Comparison of ENCODE assay signal across 8 cellular contexts in genomic region chr16:85673529-85674417, GRCh38. TPM values are rescaled to one million over a fixed set of nuclear protein-coding genes. Genes with fewer than 3 reads are reported as not detected.
DNase-seq lines count a peak whose midpoint lies in the region; ATAC-seq, FAIRE-seq and TF ChIP-seq lines count a peak whose summit lies in the region.

No MANE protein-coding gene starts in this region.

- H3K27ac ChIP-seq in CD8-positive, alpha-beta T cell (ENCODE audit: low read depth, low read length): no peak overlapping the region
- no peak overlapping the region for H3K27ac ChIP-seq in endodermal cell (ENCODE audit: low read depth, low read length)

- H3K9me3 ChIP-seq in CD8-positive, alpha-beta T cell (ENCODE audit: low read length): no peaks in the 10 kb centered on the region
- no peaks in the 10 kb centered on the region for H3K9me3 ChIP-seq in endodermal cell (ENCODE audit: control insufficient read depth, low read length)

- H3K4me3 Mint-ChIP-seq in CD8-positive, alpha-beta T cell: no peak overlapping the region
- H3K4me3 Mint-ChIP-seq in endodermal cell (no peak overlapping the region), nephron progenitor cell (no peak overlapping the region)

- no peaks in the 10 kb centered on the region for H3K4me1 Mint-ChIP-seq in CD8-positive, alpha-beta T cell (ENCODE audit: low read depth)
- H3K4me1 Mint-ChIP-seq in endodermal cell (no peaks in the 10 kb centered on the region), nephron progenitor cell (peaks cover 14% of the 10 kb centered on the region)

- CTCF ChIA-PET in CD8-positive, alpha-beta T cell (lab: Charles Lee): interaction anchor here (0.6 to 2.7 kb wide), 2 partner anchors 14 to 147 kb away, joined by 3 to 9 read pairs; no protein-coding TSS in a partner anchor

- H3K9me3 Mint-ChIP-seq in CD8-positive, alpha-beta T cell: no peaks in the 10 kb centered on the region
- H3K9me3 Mint-ChIP-seq in endodermal cell: no peaks in the 10 kb centered on the region
- no peaks in the 10 kb centered on the region for H3K9me3 Mint-ChIP-seq in nephron progenitor cell

- no peaks in the 10 kb centered on the region for H3K27me3 Mint-ChIP-seq in CD8-positive, alpha-beta T cell (ENCODE audit: low read depth)
- no peaks in the 10 kb centered on the region for H3K27me3 Mint-ChIP-seq in endodermal cell (ENCODE audit: insufficient read depth)
- no peaks in the 10 kb centered on the region for H3K27me3 Mint-ChIP-seq in nephron progenitor cell (ENCODE audit: low read depth, poor library complexity)

- intact Hi-C loops in CD8-positive, alpha-beta T cell (cut with DNase I, micrococcal nuclease): no loop called here

- peak overlapping the region; percentile 69 for H3K27ac Mint-ChIP-seq in CD8-positive, alpha-beta T cell
- H3K27ac Mint-ChIP-seq in endodermal cell: peak overlapping the region; percentile 20
- peak overlapping the region; percentile 16 for H3K27ac Mint-ChIP-seq in nephron progenitor cell

- no peak overlapping the region for H3K4me3 ChIP-seq in CD8-positive, alpha-beta T cell (ENCODE audit: low read depth, low read length)
- H3K4me3 ChIP-seq in endodermal cell (ENCODE audit: low read length): no peak overlapping the region

- no peaks in the 10 kb centered on the region for H3K27me3 ChIP-seq in CD8-positive, alpha-beta T cell (ENCODE audit: insufficient read depth, low read length)
- H3K27me3 ChIP-seq in endodermal cell (ENCODE audit: control insufficient read depth, insufficient read depth, low read length, poor library complexity, severe bottlenecking): no peaks in the 10 kb centered on the region

- H3K9ac ChIP-seq in endodermal cell (ENCODE audit: extremely low read depth, low read length, poor library complexity, severe bottlenecking): no peak overlapping the region

- no peak for DNase-seq in CD8-positive, alpha-beta T cell
- DNase-seq in NCI-H2196 (lab: John Stamatoyannopoulos, UW; ENCODE audit: unreplicated experiment) (peak; percentile 64), endodermal cell (no peak), nephron progenitor cell (no peak), HTR-8/SVneo (ENCODE audit: insufficient read length, low spot score) (no peak), HCEC 1CT (no peak)

- no peak for ATAC-seq in CD8-positive, alpha-beta T cell
- ATAC-seq in GM19452 (IDR thresholded peaks at IDR 0.05; ENCODE audit: unreplicated experiment): no peak
- no peak for ATAC-seq in GM21619 (IDR thresholded peaks at IDR 0.05; ENCODE audit: unreplicated experiment)

- FAIRE-seq in HTR-8/SVneo (lab: Jason Lieb, UNC): no peak

- no peak for TF ChIP-seq CTCF in CD8-positive, alpha-beta T cell (IDR thresholded peaks at IDR 0.05)
- TF ChIP-seq CTCF in endodermal cell (conservative IDR thresholded peaks at IDR 0.05) (no peak), nephron progenitor cell (IDR thresholded peaks at IDR 0.05) (no peak)

- H3K4me1 ChIP-seq in CD8-positive, alpha-beta T cell (ENCODE audit: insufficient read depth, low read length): no peaks in the 10 kb centered on the region
- H3K4me1 ChIP-seq in endodermal cell (ENCODE audit: control insufficient read depth, insufficient read depth, low read length): no peaks in the 10 kb centered on the region

- POLR2A ChIA-PET in CD8-positive, alpha-beta T cell (lab: Charles Lee): no interaction called here

- WGBS in endodermal cell (ENCODE audit: insufficient coverage in 1 of 2, insufficient read length in 1 of 2), 2 experiments: 93 to 95% methylated on average over 14 to 19 of the region's 19 CpGs

- H3K36me3 ChIP-seq in CD8-positive, alpha-beta T cell (ENCODE audit: insufficient read depth, low read length): peaks cover 35% of the 10 kb centered on the region
- peaks cover 79% of the 10 kb centered on the region for H3K36me3 ChIP-seq in endodermal cell (ENCODE audit: control insufficient read depth, insufficient read depth, low read length)

- H3K36me3 Mint-ChIP-seq in CD8-positive, alpha-beta T cell: peaks cover 71% of the 10 kb centered on the region
- H3K36me3 Mint-ChIP-seq in endodermal cell (ENCODE audit: low read depth) (peaks cover 72% of the 10 kb centered on the region), nephron progenitor cell (ENCODE audit: low read depth) (peaks cover 60% of the 10 kb centered on the region)

RNA-seq across cellular contexts. Expression of gene GINS2, which starts 15.0 kb away (rescaled TPM):
- total RNA-seq in CD8-positive, alpha-beta T cell: 1 to 10 TPM in 1 of 2 experiments, under 1 TPM in 1; 0.58 to 1.0 TPM
- total RNA-seq in endodermal cell: 10 to 100 TPM; 32.8 to 42.3 TPM
- 31.2 TPM for polyA plus RNA-seq in endodermal cell (2013, experiment 1 of 2)
- polyA plus RNA-seq in endodermal cell (2013, experiment 2 of 2): 30.9 TPM

Comparison
In these comparisons a context has a peak if more than half of its experiments do, and no peak if none do; other contexts are left out.
1. H3K27ac Mint-ChIP-seq: peak in every context shown above with its lines; median percentile 69 in CD8-positive, alpha-beta T cell; 20 in endodermal cell; 16 in nephron progenitor cell.
2. RNA of gene GINS2, which starts 15.0 kb away (total RNA-seq): 32.8 to 42.3 TPM in endodermal cell; 0.58 to 1.0 TPM in CD8-positive, alpha-beta T cell; every median in the first group is over 10 times any median in the second.